Comparison of ENCODE assay signal across 10 cellular contexts in the genomic region with DNA sequence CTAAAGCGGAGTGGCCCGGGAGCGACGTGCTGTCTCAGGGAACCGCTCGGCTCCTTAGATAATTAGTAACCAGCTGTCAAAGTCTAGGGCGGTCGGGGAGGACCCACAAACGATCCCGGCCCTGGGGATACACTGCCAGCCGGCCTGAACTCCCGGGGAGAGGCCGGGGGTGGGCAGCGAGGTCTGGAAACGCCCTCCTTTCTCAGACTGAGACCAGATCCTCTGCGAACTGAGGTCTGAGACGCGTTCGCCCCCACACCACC. TPM values are rescaled to one million over a fixed set of nuclear protein-coding genes. Genes with fewer than 3 reads are reported as not detected.
A peak's percentile ranks its signal among the peaks of the same experiment; 100 is the strongest.
DNase-seq lines count a peak whose midpoint lies in the region; ATAC-seq and TF ChIP-seq lines count a peak whose summit lies in the region.
"Had no signal": no experiment of that assay in that cellular context is flagged by ENCODE, and none has a peak within 500 bp of the region (broad histone marks: within the 10 kb centered on the region; RNA-seq: fewer than 3 reads in every experiment).

No MANE protein-coding gene starts in this region.

- H3K4me3 Mint-ChIP-seq in CD4-positive, alpha-beta T cell, result peak overlapping the region; percentile 60
- peak overlapping the region; percentile 17 for H3K4me3 Mint-ChIP-seq in dendritic cell treated with granulocyte-macrophage colony-stimulating factor and Interleukin-4, amounts not matched to agents 40 ng/mL and 50 ng/mL, for 4 days
- H3K4me3 Mint-ChIP-seq in naive B cell, result peak overlapping the region; percentile 73 to 86 (median 81)

- peaks cover 22% of the 10 kb centered on the region for H3K4me1 Mint-ChIP-seq in CD4-positive, alpha-beta T cell (ENCODE audit: low read depth)
- H3K4me1 Mint-ChIP-seq in dendritic cell treated with granulocyte-macrophage colony-stimulating factor and Interleukin-4, amounts not matched to agents 40 ng/mL and 50 ng/mL, for 4 days (ENCODE audit: low read depth), result peaks cover 38% of the 10 kb centered on the region
- peaks cover 34 to 43% (median 35%) of the 10 kb centered on the region in 3 donors for H3K4me1 Mint-ChIP-seq in naive B cell

- H3K9me3 Mint-ChIP-seq in CD4-positive, alpha-beta T cell, result no peaks in the 10 kb centered on the region
- H3K9me3 Mint-ChIP-seq in dendritic cell treated with granulocyte-macrophage colony-stimulating factor and Interleukin-4, amounts not matched to agents 40 ng/mL and 50 ng/mL, for 4 days, result no peaks in the 10 kb centered on the region
- H3K9me3 Mint-ChIP-seq in naive B cell, result no peaks in the 10 kb centered on the region

- no peaks in the 10 kb centered on the region for H3K36me3 Mint-ChIP-seq in CD4-positive, alpha-beta T cell (ENCODE audit: low read depth)
- no peaks in the 10 kb centered on the region for H3K36me3 Mint-ChIP-seq in dendritic cell treated with granulocyte-macrophage colony-stimulating factor and Interleukin-4, amounts not matched to agents 40 ng/mL and 50 ng/mL, for 4 days (ENCODE audit: low read depth)
- H3K36me3 Mint-ChIP-seq in naive B cell, result no peaks in the 10 kb centered on the region

- no peak for DNase-seq in CD4-positive, alpha-beta T cell
- DNase-seq in naive B cell (peak; percentile 16), KBM-7 (no peak)
- no peak for DNase-seq in stimulated activated CD4-positive, alpha-beta T cell treated with anti-CD3 and anti-CD28 coated beads, Interleukin-2, amount 100 ng/mL, for 24 hours
- DNase-seq: activated effector memory CD4-positive, alpha-beta T cell treated with Interleukin-2 at 50 U/mL for 16 hours; hypothalamus had no signal

- CTCF ChIA-PET in CD4-positive, alpha-beta T cell (lab: Charles Lee), result no interaction called here

- TF ChIP-seq CTCF in CD4-positive, alpha-beta T cell (IDR thresholded peaks at IDR 0.05), result no peak

- H3K27me3 ChIP-seq in CD4-positive, alpha-beta T cell (ENCODE audit: control insufficient read depth, insufficient read depth, low read length), result peaks cover 83% of the 10 kb centered on the region

- ATAC-seq in CD4-positive, alpha-beta T cell (ENCODE audit: poor library complexity), result no peak
- peak; percentile 9 for ATAC-seq in GM21528 (IDR thresholded peaks at IDR 0.05; ENCODE audit: low FRiP score, unreplicated experiment)
- no peak for ATAC-seq in naive B cell (ENCODE audit: low read depth in 2 of 2)
- ATAC-seq in HG03565 (IDR thresholded peaks at IDR 0.05; ENCODE audit: unreplicated experiment), result no peak
- no peak for ATAC-seq in GM21825 (IDR thresholded peaks at IDR 0.05; ENCODE audit: unreplicated experiment)

- H3K9me3 ChIP-seq in CD4-positive, alpha-beta T cell (ENCODE audit: control insufficient read depth, low read length), result no peaks in the 10 kb centered on the region

- no peak overlapping the region for H3K27ac ChIP-seq in CD4-positive, alpha-beta T cell (ENCODE audit: low read depth, low read length)

- in situ Hi-C loops in KBM-7 (cut with MboI; ENCODE audit: low pct_unique_long_range_greater_than_20kb, low sequenced_read_pairs), result no loop called here

- intact Hi-C loops in CD4-positive, alpha-beta T cell (cut with DNase I, micrococcal nuclease), result no loop called here
- intact Hi-C loops in dendritic cell treated with granulocyte-macrophage colony-stimulating factor and Interleukin-4, amounts not matched to agents 40 ng/mL and 50 ng/mL, for 4 days (cut with micrococcal nuclease), result no loop called here

- H3K27ac Mint-ChIP-seq in CD4-positive, alpha-beta T cell, result no peak overlapping the region
- H3K27ac Mint-ChIP-seq in dendritic cell treated with granulocyte-macrophage colony-stimulating factor and Interleukin-4, amounts not matched to agents 40 ng/mL and 50 ng/mL, for 4 days, result no peak overlapping the region
- no peak overlapping the region for H3K27ac Mint-ChIP-seq in naive B cell

- POLR2A ChIA-PET in CD4-positive, alpha-beta T cell (lab: Charles Lee), result no interaction called here

- peaks cover 93% of the 10 kb centered on the region for H3K27me3 Mint-ChIP-seq in CD4-positive, alpha-beta T cell
- H3K27me3 Mint-ChIP-seq in dendritic cell treated with granulocyte-macrophage colony-stimulating factor and Interleukin-4, amounts not matched to agents 40 ng/mL and 50 ng/mL, for 4 days, result peaks cover 92% of the 10 kb centered on the region
- H3K27me3 Mint-ChIP-seq in naive B cell, result peaks cover 58 to 89% (median 74%) of the 10 kb centered on the region in 3 donors

RNA-seq across cellular contexts. Expression of gene HNF1B, which starts 1.3 kb away (rescaled TPM):
- total RNA-seq in CD4-positive, alpha-beta T cell, result not detected
- polyA plus RNA-seq in naive B cell (ENCODE audit: low read depth in 6 of 6), result under 1 TPM in 1 of 6 donors, not detected in 5; 0.09 TPM

Comparison
In these comparisons a context has a peak if more than half of its experiments do, and no peak if none do; other contexts are left out.
1. H3K4me3 Mint-ChIP-seq: peak in every context shown above with its lines; median percentile 81 in naive B cell; 60 in CD4-positive, alpha-beta T cell; 17 in dendritic cell treated with granulocyte-macrophage colony-stimulating factor and Interleukin-4, amounts not matched to agents 40 ng/mL and 50 ng/mL, for 4 days.